In genomic region chr17:82681547-82681946, GRCh38 we compare ENCODE assay signal across 23 cellular contexts.
"Had no signal": no experiment of that assay in that cellular context is flagged by ENCODE, and none has a peak within 500 bp of the region (broad histone marks: within the 10 kb centered on the region; RNA-seq: fewer than 3 reads in every experiment).

No MANE protein-coding gene starts in this region.

- H3K9ac ChIP-seq: neural progenitor cell, parathyroid adenoma had no signal

- H3K27ac ChIP-seq: neural progenitor cell, ovary, parathyroid adenoma, psoas muscle, right lobe of liver, sigmoid colon, stomach, testis, tibial artery, transverse colon, upper lobe of right lung, uterus had no signal

- H3K27me3 ChIP-seq: neural progenitor cell, ovary, right lobe of liver, sigmoid colon, stomach, testis, tibial artery, transverse colon, upper lobe of right lung, uterus had no signal

- FAIRE-seq: small intestine had no signal

- H3K4me3 ChIP-seq: neural progenitor cell, ovary, psoas muscle, right lobe of liver, sigmoid colon, stomach, testis, tibial artery, transverse colon, upper lobe of right lung, uterus had no signal

- H2AFZ ChIP-seq: neural progenitor cell, parathyroid adenoma had no signal

- H3K36me3 ChIP-seq: neural progenitor cell, ovary, right lobe of liver, sigmoid colon, transverse colon, upper lobe of right lung, uterus had no signal

- ATAC-seq: natural killer cell; psoas muscle; right cardiac atrium; right lobe of liver; stimulated activated effector memory CD8-positive, alpha-beta T cell treated with anti-CD3 and anti-CD28 coated beads, Interleukin-12 subunit alpha, Interleukin-12 subunit beta, amount 100 ng/mL, for 72 hours; stimulated activated naive B cell treated with anti-CD40 and anti-IgM and Interleukin-4, amounts not matched to agents 10 μg/mL and 1 μg/mL and 100 μg/mL, for 72 hours; upper lobe of right lung had no signal

- DNase-seq: natural killer cell; occipital lobe; ovary; psoas muscle; right lobe of liver; sigmoid colon; small intestine; stimulated activated CD4-positive, alpha-beta T cell treated with anti-CD3 and anti-CD28 coated beads, Interleukin-15, amount 100 ng/mL, for 24 hours; stimulated activated CD4-positive, alpha-beta T cell treated with anti-CD3 and anti-CD28 coated beads, Interleukin-2, amount 100 ng/mL, for 24 hours; stimulated activated CD4-positive, alpha-beta T cell treated with anti-CD3 and anti-CD28 coated beads, Interleukin-2, amount 100 ng/mL, for 48 hours; stimulated activated CD4-positive, alpha-beta T cell treated with anti-CD3 and anti-CD28 coated beads, Interleukin-4, amount 100 ng/mL, for 24 hours; stimulated activated naive B cell treated with anti-CD40 and anti-IgM and Interleukin-4, amounts not matched to agents 10 μg/mL and 1 μg/mL and 100 μg/mL, for 72 hours; stimulated activated naive CD4-positive, alpha-beta T cell treated with Interleukin-2 at 50 U/mL for 16 hours; stomach; testis; tibial artery; transverse colon; upper lobe of right lung; uterus had no signal

- H3K4me2 ChIP-seq: neural progenitor cell had no signal

- H3K4me1 ChIP-seq: neural progenitor cell, parathyroid adenoma, sigmoid colon, testis, upper lobe of right lung, uterus had no signal

- H3K9me3 ChIP-seq: ovary, right lobe of liver, testis, uterus had no signal
